Comparison of ENCODE assay signal across 1 cellular context in genomic region chr16:12470311-12471229, GRCh38.
TF ChIP-seq lines count a peak whose summit lies in the region.

No MANE protein-coding gene starts in this region.

TF ChIP-seq in H1, 55 proteins besides CTCF, POLR2A, EP300 and RAD21 (continued from another document):
- no peak for TF ChIP-seq SRF (IDR thresholded peaks at IDR 0.05; ENCODE audit: low read depth, low read length)
- TF ChIP-seq SP1 (IDR thresholded peaks at IDR 0.05; ENCODE audit: low read depth, low read length): no peak
- no peak for TF ChIP-seq BRCA1 (IDR thresholded peaks at IDR 0.05; ENCODE audit: low read depth, low read length)
- TF ChIP-seq, protein P1, sequence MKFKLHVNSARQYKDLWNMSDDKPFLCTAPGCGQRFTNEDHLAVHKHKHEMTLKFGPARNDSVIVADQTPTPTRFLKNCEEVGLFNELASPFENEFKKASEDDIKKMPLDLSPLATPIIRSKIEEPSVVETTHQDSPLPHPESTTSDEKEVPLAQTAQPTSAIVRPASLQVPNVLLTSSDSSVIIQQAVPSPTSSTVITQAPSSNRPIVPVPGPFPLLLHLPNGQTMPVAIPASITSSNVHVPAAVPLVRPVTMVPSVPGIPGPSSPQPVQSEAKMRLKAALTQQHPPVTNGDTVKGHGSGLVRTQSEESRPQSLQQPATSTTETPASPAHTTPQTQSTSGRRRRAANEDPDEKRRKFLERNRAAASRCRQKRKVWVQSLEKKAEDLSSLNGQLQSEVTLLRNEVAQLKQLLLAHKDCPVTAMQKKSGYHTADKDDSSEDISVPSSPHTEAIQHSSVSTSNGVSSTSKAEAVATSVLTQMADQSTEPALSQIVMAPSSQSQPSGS (IDR thresholded peaks at IDR 0.05; ENCODE audit: low read length): no peak
- TF ChIP-seq SIN3A (conservative IDR thresholded peaks at IDR 0.05 in 1 of 2, IDR thresholded peaks at IDR 0.05 in 1 of 2; ENCODE audit: low read depth in 1 of 2, low read length in 2 of 2): no peak
- no peak for TF ChIP-seq RNF2 (IDR thresholded peaks at IDR 0.05; ENCODE audit: borderline replicate concordance, low read depth, low read length, missing control alignments, poor library complexity, severe bottlenecking)
- TF ChIP-seq CEBPB (IDR thresholded peaks at IDR 0.05; ENCODE audit: low read depth, low read length): no peak
